8 cellular contexts compared by ENCODE assay signal in genomic region chr4:15682340-15682725, GRCh38. TPM values are rescaled to one million over a fixed set of nuclear protein-coding genes. Genes with fewer than 3 reads are reported as not detected.
A peak's percentile ranks its signal among the peaks of the same experiment; 100 is the strongest.
DNase-seq lines count a peak whose midpoint lies in the region; ATAC-seq, FAIRE-seq and TF ChIP-seq lines count a peak whose summit lies in the region.

No MANE protein-coding gene starts in this region.

- peaks cover 2 to 8% of the 10 kb centered on the region in 2 experiments for H3K4me1 ChIP-seq in trophoblast cell (ENCODE audit: control insufficient read depth in 1 of 2, insufficient read depth in 2 of 2, low read length in 2 of 2)

- peak; percentile 7 for FAIRE-seq in RCC 7860 (lab: Jason Lieb, UNC)

- no peak overlapping the region for H4K91ac ChIP-seq in trophoblast cell (ENCODE audit: low read depth, low read length)

- H3K27ac ChIP-seq in trophoblast cell (ENCODE audit: low read depth, low read length), result peak overlapping the region; percentile 99

- H3K14ac ChIP-seq in trophoblast cell (ENCODE audit: low read length), result no peak overlapping the region

- no peak overlapping the region for H4K8ac ChIP-seq in trophoblast cell (ENCODE audit: low read depth, low read length)

- no peak for ATAC-seq in GM21529 (IDR thresholded peaks at IDR 0.05; ENCODE audit: unreplicated experiment)

- H3K79me2 ChIP-seq in trophoblast cell (ENCODE audit: control insufficient read depth, insufficient read depth, low read length, poor library complexity), result peaks cover 10% of the 10 kb centered on the region

- H2AFZ ChIP-seq in trophoblast cell (ENCODE audit: insufficient read depth, low read length, poor library complexity), result no peak overlapping the region

- peaks cover 11% of the 10 kb centered on the region for H3K79me1 ChIP-seq in trophoblast cell (ENCODE audit: low read length)

- DNase-seq in GM06990 (ENCODE audit: extremely low read depth, insufficient read length) (no peak), RCC 7860 (ENCODE audit: low spot score) (no peak), epithelial cell of proximal tubule (ENCODE audit: low read depth) (no peak), trophoblast cell (no peak)
- no peak for DNase-seq in effector CD8-positive, alpha-beta T cell (lab: John Stamatoyannopoulos, UW)
- DNase-seq in activated CD4-positive, alpha-beta T cell treated with anti-CD3 and anti-CD28 coated beads for 1 hour, result no peak
- DNase-seq in activated effector memory CD4-positive, alpha-beta T cell treated with Interleukin-2 at 50 U/mL for 16 hours, result no peak

- no peak overlapping the region for H4K12ac ChIP-seq in trophoblast cell (ENCODE audit: low read depth, low read length)

- no peak overlapping the region for H3K9ac ChIP-seq in trophoblast cell (ENCODE audit: low read length)

- no peak overlapping the region for H2AK5ac ChIP-seq in trophoblast cell (ENCODE audit: low read length)

- no peak overlapping the region for H3K4ac ChIP-seq in trophoblast cell (ENCODE audit: low read depth, low read length)

- TF ChIP-seq CTCF in GM06990 (IDR thresholded peaks at IDR 0.05; ENCODE audit: insufficient read depth, low read length, poor library complexity, severe bottlenecking) (no peak), epithelial cell of proximal tubule (conservative IDR thresholded peaks at IDR 0.05; ENCODE audit: low read depth, low read length) (no peak)

- no peak overlapping the region for H2BK120ac ChIP-seq in trophoblast cell (ENCODE audit: insufficient read depth, low read length, poor library complexity)

- H2BK12ac ChIP-seq in trophoblast cell (ENCODE audit: low read length), result no peak overlapping the region

- H3K4me3 ChIP-seq in GM06990 (replicated peaks; ENCODE audit: low read depth, low read length) (peak overlapping the region; percentile 91), epithelial cell of proximal tubule (ENCODE audit: low read depth, low read length) (peak overlapping the region; percentile 88), trophoblast cell (ENCODE audit: low read depth, low read length) (peak overlapping the region; percentile 86)

- H3K23ac ChIP-seq in trophoblast cell (ENCODE audit: low read length), result no peak overlapping the region

- H3K9me3 ChIP-seq in trophoblast cell (ENCODE audit: insufficient read depth, low read depth, low read length), result no peaks in the 10 kb centered on the region

- H3K18ac ChIP-seq in trophoblast cell (ENCODE audit: low read length), result no peak overlapping the region

- peak overlapping the region; percentile 52 for H3K4me2 ChIP-seq in trophoblast cell (ENCODE audit: low read length)

- H2BK5ac ChIP-seq in trophoblast cell (ENCODE audit: low read depth, low read length, poor library complexity), result no peak overlapping the region

- no CpG with 5 or more reads among the region's 2 CpGs for WGBS in trophoblast cell (ENCODE audit: extremely low coverage, insufficient coverage, insufficient read length)

- no peaks in the 10 kb centered on the region for H3K36me3 ChIP-seq in GM06990 (ENCODE audit: control insufficient read depth, insufficient read depth, low read length)
- no peaks in the 10 kb centered on the region for H3K36me3 ChIP-seq in trophoblast cell (ENCODE audit: control insufficient read depth in 1 of 2, insufficient read depth in 2 of 2, low read length in 2 of 2)

- H3K27me3 ChIP-seq in GM06990 (replicated peaks; ENCODE audit: control insufficient read depth, insufficient read depth, low read length) (no peaks in the 10 kb centered on the region), trophoblast cell (ENCODE audit: insufficient read depth, low read length) (no peaks in the 10 kb centered on the region)

RNA-seq across cellular contexts. Expression of gene FAM200B, which starts 0.7 kb away (rescaled TPM):
- 28.5 and 37.5 TPM in 2 replicates for total RNA-seq in epithelial cell of proximal tubule
- 60.1 and 63.5 TPM in 2 replicates for polyA plus RNA-seq in trophoblast cell (2013)

RNA-seq across cellular contexts. Expression of gene BST1, which starts 20.5 kb away (rescaled TPM):
- total RNA-seq in epithelial cell of proximal tubule, result 13.0 and 21.7 TPM in 2 replicates
- 0.24 and 0.40 TPM in 2 replicates for polyA plus RNA-seq in trophoblast cell (2013)

RNA-seq across cellular contexts. Expression of gene FBXL5, which starts 27.2 kb away (rescaled TPM):
- total RNA-seq in epithelial cell of proximal tubule, result 64.1 and 117 TPM in 2 replicates
- polyA plus RNA-seq in trophoblast cell (2013), result 32.4 and 32.8 TPM in 2 replicates
